Comparison of ENCODE assay signal across 30 cellular contexts in genomic region chr12:12127304-12127703, GRCh38. TPM values are rescaled to one million over a fixed set of nuclear protein-coding genes. Genes with fewer than 3 reads are reported as not detected.
"Had no signal": no experiment of that assay in that cellular context is flagged by ENCODE, and none has a peak within 500 bp of the region (broad histone marks: within the 10 kb centered on the region; RNA-seq: fewer than 3 reads in every experiment).

No MANE protein-coding gene starts in this region.

- H3K4me1 Mint-ChIP-seq: nephron progenitor cell had no signal

- H3K4me3 ChIP-seq: dorsolateral prefrontal cortex, gastrocnemius medialis, heart left ventricle, left lung, psoas muscle, skin epidermis, spleen, thoracic aorta, tibial nerve, upper lobe of left lung had no signal

- H3K36me3 Mint-ChIP-seq: stimulated activated naive B cell treated with anti-CD40 and anti-IgM and Interleukin-4, amounts not matched to agents 10 μg/mL and 1 μg/mL and 100 μg/mL, for 72 hours had no signal

- H3K27me3 Mint-ChIP-seq: stimulated activated naive B cell treated with anti-CD40 and anti-IgM and Interleukin-4, amounts not matched to agents 10 μg/mL and 1 μg/mL and 100 μg/mL, for 72 hours; stimulated activated naive CD8-positive, alpha-beta T cell treated with anti-CD3 and anti-CD28 coated beads, Interleukin-15, Interleukin-2, amounts not matched to agents 100 ng/mL and 50 ng/mL, for 24 hours had no signal

- H3K4me3 Mint-ChIP-seq: naive thymus-derived CD4-positive, alpha-beta T cell; nephron progenitor cell; stimulated activated naive B cell treated with anti-CD40 and anti-IgM and Interleukin-4, amounts not matched to agents 10 μg/mL and 1 μg/mL and 100 μg/mL, for 72 hours; stimulated activated naive CD8-positive, alpha-beta T cell treated with anti-CD3 and anti-CD28 coated beads, Interleukin-15, Interleukin-2, amounts not matched to agents 100 ng/mL and 50 ng/mL, for 24 hours had no signal

- H3K9me3 ChIP-seq: gastrocnemius medialis, heart left ventricle, left lung, psoas muscle, spleen, thoracic aorta, tibial nerve, upper lobe of left lung had no signal

- DNase-seq: dorsolateral prefrontal cortex; effector CD4-positive, alpha-beta T cell; foreskin fibroblast; gastrocnemius medialis; heart left ventricle; hippocampal formation; left cardiac atrium; left lung; mesendoderm; midbrain; naive thymus-derived CD4-positive, alpha-beta T cell; nephron progenitor cell; nucleus accumbens; psoas muscle; right cardiac atrium; spleen; stimulated activated CD4-positive, alpha-beta T cell treated with anti-CD3 and anti-CD28 coated beads, Interleukin-15, amount 100 ng/mL, for 24 hours; stimulated activated CD4-positive, alpha-beta T cell treated with anti-CD3 and anti-CD28 coated beads, Interleukin-2, amount 100 ng/mL, for 48 hours; stimulated activated naive B cell treated with anti-CD40 and anti-IgM and Interleukin-4, amounts not matched to agents 10 μg/mL and 1 μg/mL and 100 μg/mL, for 72 hours; upper lobe of left lung had no signal

- H3K27ac Mint-ChIP-seq: nephron progenitor cell; stimulated activated naive B cell treated with anti-CD40 and anti-IgM and Interleukin-4, amounts not matched to agents 10 μg/mL and 1 μg/mL and 100 μg/mL, for 72 hours; stimulated activated naive CD8-positive, alpha-beta T cell treated with anti-CD3 and anti-CD28 coated beads, Interleukin-15, Interleukin-2, amounts not matched to agents 100 ng/mL and 50 ng/mL, for 24 hours had no signal

- H3K9me3 Mint-ChIP-seq: naive thymus-derived CD4-positive, alpha-beta T cell; nephron progenitor cell; stimulated activated naive B cell treated with anti-CD40 and anti-IgM and Interleukin-4, amounts not matched to agents 10 μg/mL and 1 μg/mL and 100 μg/mL, for 72 hours; stimulated activated naive CD8-positive, alpha-beta T cell treated with anti-CD3 and anti-CD28 coated beads, Interleukin-15, Interleukin-2, amounts not matched to agents 100 ng/mL and 50 ng/mL, for 24 hours had no signal

- ATAC-seq: gastrocnemius medialis; heart left ventricle; left cardiac atrium; left lung; naive thymus-derived CD4-positive, alpha-beta T cell; psoas muscle; right cardiac atrium; stimulated activated naive B cell treated with anti-CD40 and anti-IgM and Interleukin-4, amounts not matched to agents 10 μg/mL and 1 μg/mL and 100 μg/mL, for 72 hours had no signal

- H3K27ac ChIP-seq: dorsolateral prefrontal cortex, epithelial cell of prostate, gastrocnemius medialis, heart left ventricle, left lung, psoas muscle, skin epidermis, spleen, thoracic aorta, tibial nerve, upper lobe of left lung had no signal

- H3K36me3 ChIP-seq: thoracic aorta had no signal

- H3K27me3 ChIP-seq: dorsolateral prefrontal cortex, gastrocnemius medialis, heart left ventricle, left lung, spleen, tibial nerve, upper lobe of left lung had no signal

RNA-seq across cellular contexts. Expression of gene BCL2L14, which starts 56.6 kb away (rescaled TPM):
- total RNA-seq: gastrocnemius medialis, glomerular endothelial cell, heart left ventricle, kidney epithelial cell, left cardiac atrium, lower leg skin, lung microvascular endothelial cell, osteocyte, psoas muscle, right cardiac atrium, tibial nerve had no signal
